8 cellular contexts compared by ENCODE assay signal in genomic region chr15:90233701-90234518, GRCh38. TPM values are rescaled to one million over a fixed set of nuclear protein-coding genes. Genes with fewer than 3 reads are reported as not detected.
DNase-seq lines count a peak whose midpoint lies in the region; ATAC-seq and TF ChIP-seq lines count a peak whose summit lies in the region.

Gene CIB1, minus strand, starts transcription at chr15:90233941. Its CDS starts 56 bp downstream, at chr15:90233885.
A gene with protein sequence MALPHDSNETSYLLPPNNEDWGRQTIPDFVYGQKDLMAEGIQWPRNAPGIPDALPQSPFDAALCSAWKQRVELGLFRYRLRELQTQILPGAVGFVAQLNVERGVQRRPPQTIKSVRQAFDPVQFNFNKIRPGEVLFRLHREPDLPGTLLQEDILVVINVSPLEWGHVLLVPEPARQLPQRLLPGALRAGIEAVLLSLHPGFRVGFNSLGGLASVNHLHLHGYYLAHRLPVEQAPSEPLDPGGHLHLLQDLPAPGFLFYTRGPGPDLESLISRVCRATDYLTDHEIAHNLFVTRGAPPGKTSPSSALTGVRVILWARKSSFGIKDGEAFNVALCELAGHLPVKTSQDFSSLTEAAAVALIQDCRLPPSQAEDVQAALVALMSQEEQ (plus strand): TSS chr15:90234209. CDS start chr15:90240909, 6,700 bp downstream.

- DNase-seq in NCI-H1694 (lab: John Stamatoyannopoulos, UW) (peak; percentile 62), amniotic epithelial cell (ENCODE audit: low read depth) (peak; percentile 91), heart right ventricle (peak; percentile 97 to 98), posterior vena cava (ENCODE audit: low spot score) (peak; percentile 99), upper lobe of right lung (peak; percentile 99)

- H3K4me3 ChIP-seq in heart right ventricle (peak within 1 kb of the TSS; percentile 63 to 100 (median 90)), upper lobe of right lung (peak within 1 kb of the TSS; percentile 95)

- peaks cover 0 to 69% (median 16%) of the 10 kb centered on the region in 9 donors for H3K36me3 ChIP-seq in heart right ventricle
- H3K36me3 ChIP-seq in upper lobe of right lung = peaks cover 52% of the 10 kb centered on the region

- intact Hi-C loops in T-helper 1 cell treated with Interleukin-12 subunit alpha and Interleukin-12 subunit beta and Interleukin-4 antibody, amounts not matched to agents 30 ng/mL and 1 ng/mL, for 36 hours (cut with micrococcal nuclease) = loop anchor here (1.0 to 10.0 kb wide), 16 partner anchors 15 to 899 kb away; partner anchors contain the start of genes AP3S2, BLM, IQGAP1 and NGRN
- intact Hi-C loops in heart right ventricle (cut with DNase I) (loop anchor here in 3 of 10 donors (2.0 to 5.0 kb wide), 3 partner anchors 33 to 132 kb away; partner anchors contain the start of genes NGRN (in 2 of the 3) and IDH2 (in 1 of the 3)), posterior vena cava (cut with DNase I) (loop anchor here in 1 of 2 donors (10.0 kb wide), 1 partner anchor 479 kb away; the partner anchor contains the start of gene MESP1), upper lobe of right lung (cut with DNase I) (no loop called here)

- no peaks in the 10 kb centered on the region for H3K9me3 ChIP-seq in heart right ventricle
- no peaks in the 10 kb centered on the region for H3K9me3 ChIP-seq in upper lobe of right lung

- H3K27me3 ChIP-seq in heart right ventricle (no peaks in the 10 kb centered on the region), upper lobe of right lung (no peaks in the 10 kb centered on the region)

- H3K4me1 ChIP-seq in heart right ventricle (peaks cover 4 to 52% (median 47%) of the 10 kb centered on the region in 9 donors), upper lobe of right lung (peaks cover 31% of the 10 kb centered on the region)

- 1% methylated on average over 79 to 81 of the region's 81 CpGs for WGBS in heart right ventricle, 2 donors

- TF ChIP-seq CTCF in heart right ventricle (IDR thresholded peaks at IDR 0.05) (no peak), upper lobe of right lung (IDR thresholded peaks at IDR 0.05) (no peak)

- H3K27ac ChIP-seq in heart right ventricle (peak within 1 kb of the TSS; percentile 77 to 98 (median 92)), upper lobe of right lung (peak within 1 kb of the TSS; percentile 97)

- peak; percentile 87 for ATAC-seq in GM18498 (IDR thresholded peaks at IDR 0.05; ENCODE audit: unreplicated experiment)
- peak; percentile 85 for ATAC-seq in HG02885 (IDR thresholded peaks at IDR 0.05; ENCODE audit: poor library complexity, unreplicated experiment)
- peak; percentile 92 to 98 (median 95) for ATAC-seq in heart right ventricle
- ATAC-seq in upper lobe of right lung = peak; percentile 95

RNA-seq across cellular contexts. Expression of gene CIB1, which starts in this region (rescaled TPM):
- total RNA-seq in T-helper 1 cell treated with Interleukin-12 subunit alpha and Interleukin-12 subunit beta and Interleukin-4 antibody, amounts not matched to agents 30 ng/mL and 1 ng/mL, for 36 hours = 124 and 126 TPM in 2 replicates
- total RNA-seq in heart right ventricle (10 to 100 TPM; 70.5 to 95.6 (median 77.7) TPM), posterior vena cava (10 to 100 TPM; 37.5 to 41.6 TPM), upper lobe of right lung (62.8 TPM)
- polyA plus RNA-seq in heart right ventricle = 100 to 1,000 TPM in 1 of 2 donors, 10 to 100 TPM in 1; 80.2 to 144 TPM

RNA-seq across cellular contexts. Expression of the second gene that starts in this region (rescaled TPM):
- 17.9 and 19.3 TPM in 2 replicates for total RNA-seq in T-helper 1 cell treated with Interleukin-12 subunit alpha and Interleukin-12 subunit beta and Interleukin-4 antibody, amounts not matched to agents 30 ng/mL and 1 ng/mL, for 36 hours
- total RNA-seq in heart right ventricle = 10 to 100 TPM; 11.4 to 16.3 (median 13.0) TPM
- polyA plus RNA-seq in heart right ventricle = 1 to 10 TPM; 3.0 to 4.9 TPM
- total RNA-seq in posterior vena cava = 1 to 10 TPM; 4.1 to 5.9 TPM
- 11.2 TPM for total RNA-seq in upper lobe of right lung

Comparison
In these comparisons a context has a peak if more than half of its experiments do, and no peak if none do; other contexts are left out.
1. Peak in every context shown above with its lines: DNase-seq, ATAC-seq, H3K4me3 ChIP-seq and H3K27ac ChIP-seq.